In the genomic region with DNA sequence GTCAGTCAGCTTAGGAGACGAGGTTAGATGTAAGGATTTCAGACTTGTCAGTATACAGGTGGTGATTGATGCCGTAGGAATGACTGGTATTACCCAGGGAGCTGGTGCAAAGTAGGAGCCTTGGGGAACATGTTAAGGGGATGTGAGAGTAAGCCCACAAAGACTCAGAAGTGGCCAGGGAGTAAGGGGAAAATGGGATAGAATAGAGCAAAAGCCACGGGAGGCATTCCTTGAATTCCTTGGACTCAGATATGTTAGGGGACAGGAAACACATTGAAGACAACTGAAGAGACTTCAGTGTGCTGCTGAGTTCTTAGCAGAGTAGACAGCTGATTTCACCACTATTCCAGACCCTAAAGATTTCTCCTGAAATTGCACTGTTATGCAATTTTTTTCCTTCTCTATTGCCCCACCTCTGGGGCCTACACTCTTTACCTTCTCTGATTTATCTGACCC, we compare ENCODE assay signal across 8 cellular contexts. TPM values are rescaled to one million over a fixed set of nuclear protein-coding genes. Genes with fewer than 3 reads are reported as not detected.
DNase-seq lines count a peak whose midpoint lies in the region; ATAC-seq and TF ChIP-seq lines count a peak whose summit lies in the region.

No MANE protein-coding gene starts in this region.

- no peak overlapping the region for H2BK5ac ChIP-seq in H9 (ENCODE audit: insufficient read length, low read length)

- H3K79me2 ChIP-seq in H9 (ENCODE audit: insufficient read depth, low read length): peaks cover 3% of the 10 kb centered on the region; the same call in 1 of the 2 replicates

- WGBS in H9 (ENCODE audit: extremely low coverage, insufficient read length, low lambda C conversion rate): no CpG with 5 or more reads among the region's 3 CpGs
- WGBS in testis, 2 donors: 47 to 48% methylated on average over 3 of the region's 3 CpGs

- no peak overlapping the region for H4K5ac ChIP-seq in H9 (ENCODE audit: insufficient read length, low read depth, low read length)

- H3T11ph ChIP-seq in H9 (ENCODE audit: low read length): no peak overlapping the region

- TF ChIP-seq CTCF in H9 (conservative IDR thresholded peaks at IDR 0.05) (no peak), testis (IDR thresholded peaks at IDR 0.05) (no peak)
- TF ChIP-seq CTCF in activated CD8-positive, alpha-beta T cell treated with anti-CD3 and anti-CD28 coated beads for 36 hours (IDR thresholded peaks at IDR 0.05): no peak

- H4K20me1 ChIP-seq in H9 (ENCODE audit: control insufficient read depth, insufficient read depth, insufficient read length): peaks cover 2% of the 10 kb centered on the region

- POLR2A ChIA-PET in activated CD8-positive, alpha-beta T cell treated with anti-CD3 and anti-CD28 coated beads for 36 hours (lab: Charles Lee): interaction anchor here (1.0 to 4.2 kb wide), 10 partner anchors 8 to 68 kb away, joined by 3 to 20 read pairs (median 14); a partner anchor contains a TSS

- no peak for TF ChIP-seq POLR2A in testis (IDR thresholded peaks at IDR 0.05)

- DNase-seq in A172 (ENCODE audit: low spot score): peak; percentile 64
- DNase-seq in H9: peak; percentile 74
- DNase-seq in activated CD8-positive, alpha-beta T cell treated with anti-CD3 and anti-CD28 coated beads for 36 hours: no peak
- DNase-seq in testis: no peak
- no peak for DNase-seq in activated CD8-positive, alpha-beta memory T cell treated with anti-CD3 and anti-CD28 coated beads, Interleukin-2, amount 50 U/mL, for 4 hours
- no peak for DNase-seq in NK-92 treated with Interleukin-12 subunit alpha and Interleukin-12 subunit beta, amount 100 ng/mL, for 24 hours (lab: John Stamatoyannopoulos, UW)

- no peaks in the 10 kb centered on the region; a peak in 1 of 5 replicates for H3K9me3 Mint-ChIP-seq in H9
- H3K9me3 Mint-ChIP-seq in activated CD8-positive, alpha-beta T cell treated with anti-CD3 and anti-CD28 coated beads for 36 hours: no peaks in the 10 kb centered on the region

- CTCF ChIA-PET in activated CD8-positive, alpha-beta T cell treated with anti-CD3 and anti-CD28 coated beads for 36 hours (lab: Charles Lee): interaction anchor here (1.1 to 2.2 kb wide), 4 partner anchors 14 to 337 kb away, joined by 3 to 5 read pairs (median 4); no protein-coding TSS in a partner anchor

- peak overlapping the region; percentile 85 to 93 for H3K4me3 Mint-ChIP-seq in H9
- H3K4me3 Mint-ChIP-seq in activated CD8-positive, alpha-beta T cell treated with anti-CD3 and anti-CD28 coated beads for 36 hours: peak overlapping the region; percentile 97

- H2BK120ac ChIP-seq in H9 (ENCODE audit: low read depth, low read length, poor library complexity, severe bottlenecking): no peak overlapping the region

- no peak overlapping the region for H3K18ac ChIP-seq in H9 (ENCODE audit: insufficient read length, low read depth, low read length)

- no peak overlapping the region for H2AFZ ChIP-seq in H9 (ENCODE audit: low read length)

- H3K79me1 ChIP-seq in H9 (ENCODE audit: insufficient read depth, low read depth, low read length, poor library complexity, severe bottlenecking): peaks cover 3% of the 10 kb centered on the region

- H3K4ac ChIP-seq in H9 (ENCODE audit: low read depth, low read length): no peak overlapping the region

- H3K23me2 ChIP-seq in H9 (ENCODE audit: insufficient read length, low read depth, low read length, poor library complexity, severe bottlenecking): peaks cover 15% of the 10 kb centered on the region

- H3K27ac ChIP-seq in H9 (ENCODE audit: insufficient read length, low read depth, low read length) (peak overlapping the region; percentile 67), testis (peak overlapping the region; percentile 69 to 98)

- H2BK12ac ChIP-seq in H9 (ENCODE audit: insufficient read length, low read depth, low read length): no peak overlapping the region

- no peak overlapping the region for H2AK5ac ChIP-seq in H9 (ENCODE audit: insufficient read length, low read length)

- intact Hi-C loops in activated CD8-positive, alpha-beta T cell treated with anti-CD3 and anti-CD28 coated beads for 36 hours (cut with micrococcal nuclease): loop anchor here (5.0 kb wide), 2 partner anchors 33 to 68 kb away; a partner anchor contains a TSS
- intact Hi-C loops in testis (cut with DNase I; ENCODE audit: low total_unique reads): loop anchor here (2.0 kb wide), 1 partner anchor 32 kb away; no protein-coding TSS in a partner anchor

- peak overlapping the region; percentile 91 for H3K4me2 ChIP-seq in H9 (ENCODE audit: insufficient read depth, insufficient read length, low read length)

- H4K91ac ChIP-seq in H9 (ENCODE audit: insufficient read length, low read depth, low read length): no peak overlapping the region

- no peaks in the 10 kb centered on the region for H3K9me3 ChIP-seq in H9 (ENCODE audit: control insufficient read depth, low read depth, low read length)
- H3K9me3 ChIP-seq in iPS-15b (ENCODE audit: control insufficient read depth, insufficient read depth, low read length): no peaks in the 10 kb centered on the region
- no peaks in the 10 kb centered on the region for H3K9me3 ChIP-seq in testis

- no peak overlapping the region for H4K8ac ChIP-seq in H9 (replicated peaks; ENCODE audit: insufficient read length, low read depth, low read length)

- H3K56ac ChIP-seq in H9 (ENCODE audit: insufficient read length, low read depth, low read length): no peak overlapping the region

- no peak for ATAC-seq in activated CD8-positive, alpha-beta T cell treated with anti-CD3 and anti-CD28 coated beads for 36 hours
- no peak for ATAC-seq in HG03571 (IDR thresholded peaks at IDR 0.05; ENCODE audit: unreplicated experiment)

- peaks cover 2% of the 10 kb centered on the region; the same call in 1 of the 2 replicates for H3K4me1 ChIP-seq in H9 (ENCODE audit: insufficient read depth, low read length)
- H3K4me1 ChIP-seq in iPS-15b (ENCODE audit: control insufficient read depth, insufficient read depth, low read length): peaks cover 8% of the 10 kb centered on the region
- H3K4me1 ChIP-seq in testis: peaks cover 15% of the 10 kb centered on the region

- H3K36me3 Mint-ChIP-seq in H9 (ENCODE audit: insufficient read depth in 1 of 3, low read depth in 3 of 3): peaks cover 39 to 59% (median 55%) of the 10 kb centered on the region in 3 experiments
- peaks cover 40% of the 10 kb centered on the region for H3K36me3 Mint-ChIP-seq in activated CD8-positive, alpha-beta T cell treated with anti-CD3 and anti-CD28 coated beads for 36 hours (ENCODE audit: low read depth)

- H3K27me3 Mint-ChIP-seq in H9 (ENCODE audit: low read depth): no peaks in the 10 kb centered on the region
- H3K27me3 Mint-ChIP-seq in activated CD8-positive, alpha-beta T cell treated with anti-CD3 and anti-CD28 coated beads for 36 hours: no peaks in the 10 kb centered on the region

- peaks cover 31 to 32% of the 10 kb centered on the region in 2 experiments for H3K4me1 Mint-ChIP-seq in H9
- peaks cover 22% of the 10 kb centered on the region for H3K4me1 Mint-ChIP-seq in activated CD8-positive, alpha-beta T cell treated with anti-CD3 and anti-CD28 coated beads for 36 hours (ENCODE audit: low read depth)

- peak overlapping the region; percentile 96 to 99 (median 97) for H3K27ac Mint-ChIP-seq in H9
- H3K27ac Mint-ChIP-seq in activated CD8-positive, alpha-beta T cell treated with anti-CD3 and anti-CD28 coated beads for 36 hours: peak overlapping the region; percentile 98

- H2BK15ac ChIP-seq in H9 (ENCODE audit: low read depth, low read length): no peak overlapping the region

- H3K23ac ChIP-seq in H9 (ENCODE audit: insufficient read length, low read depth, low read length): no peak overlapping the region

- H3K36me3 ChIP-seq in iPS-15b (ENCODE audit: control insufficient read depth, insufficient read depth, low read length) (peaks cover 16% of the 10 kb centered on the region), testis (ENCODE audit: low read depth, missing control alignments) (no peaks in the 10 kb centered on the region)

- peak overlapping the region; percentile 82 for H3K9ac ChIP-seq in H9 (ENCODE audit: extremely low read depth, insufficient read length, low read length)
- H3K9ac ChIP-seq in iPS-15b (ENCODE audit: low read depth, low read length): peak overlapping the region; percentile 94

- H3K27me3 ChIP-seq in H9 (ENCODE audit: insufficient read depth, low read length) (no peaks in the 10 kb centered on the region; the same call in 1 of the 2 replicates), iPS-15b (ENCODE audit: control insufficient read depth, insufficient read depth, low read length) (no peaks in the 10 kb centered on the region), testis (no peaks in the 10 kb centered on the region)

- H3K4me3 ChIP-seq in iPS-15b (ENCODE audit: low read depth, low read length) (peak overlapping the region; percentile 72), testis (peak overlapping the region; percentile 68 to 95)

- H3K14ac ChIP-seq in H9 (ENCODE audit: insufficient read depth, low read length): no peak overlapping the region

- H2BK20ac ChIP-seq in H9 (ENCODE audit: low read depth, low read length, poor library complexity, severe bottlenecking): no peak overlapping the region

RNA-seq across cellular contexts. Expression of a gene that starts 1.2 kb away (rescaled TPM):
- 45.3 and 46.1 TPM in 2 replicates for total RNA-seq in A172 (2014; rRNA removed; shearing (Covaris generic))
- 155 and 156 TPM in 2 replicates for total RNA-seq in H9 (2021)
- 10 to 100 TPM; 70.8 to 74.1 TPM for total RNA-seq in activated CD8-positive, alpha-beta T cell treated with anti-CD3 and anti-CD28 coated beads for 36 hours
- 10 to 100 TPM; 15.8 to 17.1 TPM for total RNA-seq in testis
- 45.9 TPM for polyA plus RNA-seq in testis (ENCODE audit: insufficient read depth, low read depth, low replicate concordance)

RNA-seq across cellular contexts. Expression of a gene that starts 28.8 kb away (rescaled TPM):
- total RNA-seq in A172 (2014; rRNA removed; shearing (Covaris generic)): 396 and 430 TPM in 2 replicates
- total RNA-seq in H9 (2021) (401 and 412 TPM in 2 replicates), testis (100 to 1,000 TPM; 166 to 200 TPM)
- 100 to 1,000 TPM; 446 to 452 TPM for total RNA-seq in activated CD8-positive, alpha-beta T cell treated with anti-CD3 and anti-CD28 coated beads for 36 hours
- polyA plus RNA-seq in testis (ENCODE audit: insufficient read depth, low read depth, low replicate concordance): 277 TPM

RNA-seq across cellular contexts. Expression of a gene that starts 29.6 kb away (rescaled TPM):
- 182 and 204 TPM in 2 replicates for total RNA-seq in A172 (2014; rRNA removed; shearing (Covaris generic))
- total RNA-seq in H9 (2021): 87.4 and 88.8 TPM in 2 replicates
- total RNA-seq in activated CD8-positive, alpha-beta T cell treated with anti-CD3 and anti-CD28 coated beads for 36 hours: 10 to 100 TPM; 81.8 to 83.5 TPM
- total RNA-seq in testis: 10 to 100 TPM; 60.3 to 71.3 TPM
- 73.9 TPM for polyA plus RNA-seq in testis (ENCODE audit: insufficient read depth, low read depth, low replicate concordance)

RNA-seq across cellular contexts. Expression of a gene that starts 33.3 kb away (rescaled TPM):
- 98.3 and 115 TPM in 2 replicates for total RNA-seq in A172 (2014; rRNA removed; shearing (Covaris generic))
- 138 and 142 TPM in 2 replicates for total RNA-seq in H9 (2021)
- total RNA-seq in activated CD8-positive, alpha-beta T cell treated with anti-CD3 and anti-CD28 coated beads for 36 hours: 10 to 100 TPM; 79.9 to 80.6 TPM
- total RNA-seq in testis: 10 to 100 TPM; 88.0 to 91.2 TPM
- 76.7 TPM for polyA plus RNA-seq in testis (ENCODE audit: insufficient read depth, low read depth, low replicate concordance)

RNA-seq across cellular contexts. Expression of a gene that starts 39.4 kb away (rescaled TPM):
- not detected in 2 replicates for total RNA-seq in A172 (2014; rRNA removed; shearing (Covaris generic))
- total RNA-seq in H9 (2021) (not detected in 2 replicates), testis (10 to 100 TPM; 11.4 to 19.9 TPM)
- total RNA-seq in activated CD8-positive, alpha-beta T cell treated with anti-CD3 and anti-CD28 coated beads for 36 hours: under 1 TPM; 0.34 to 0.54 TPM
- 31.6 TPM for polyA plus RNA-seq in testis (ENCODE audit: insufficient read depth, low read depth, low replicate concordance)

Comparison
In these comparisons a context has a peak if more than half of its experiments do, and no peak if none do; other contexts are left out.
1. DNase-seq: peak in A172 (single experiment) and H9 (single experiment); none in activated CD8-positive, alpha-beta T cell treated with anti-CD3 and anti-CD28 coated beads for 36 hours (single experiment), testis (single experiment), activated CD8-positive, alpha-beta memory T cell treated with anti-CD3 and anti-CD28 coated beads, Interleukin-2, amount 50 U/mL, for 4 hours (single experiment) and NK-92 treated with Interleukin-12 subunit alpha and Interleukin-12 subunit beta, amount 100 ng/mL, for 24 hours (single experiment).